ENCODE assay signal across 18 cellular contexts in the genomic region with DNA sequence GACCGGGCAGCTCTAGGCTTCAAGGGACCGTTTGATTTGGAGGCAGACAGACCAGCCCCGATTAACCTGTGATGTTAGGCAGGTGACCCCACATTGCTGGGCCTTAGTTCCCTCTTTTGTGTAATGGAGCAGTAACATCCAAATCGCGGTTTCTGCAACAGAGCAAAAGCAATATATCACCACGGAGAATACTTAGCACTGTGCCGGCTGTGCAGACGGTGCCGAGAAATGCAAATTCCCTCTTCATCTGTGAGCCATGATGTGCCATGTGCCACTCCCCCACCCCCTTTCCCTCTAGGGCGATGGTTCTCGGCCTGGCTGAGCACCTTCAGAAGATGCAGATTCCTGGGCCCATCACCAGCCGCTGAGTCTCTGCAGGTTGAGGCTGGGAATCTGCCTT.
"Had no signal": no experiment of that assay in that cellular context is flagged by ENCODE, and none has a peak within 500 bp of the region (broad histone marks: within the 10 kb centered on the region; RNA-seq: fewer than 3 reads in every experiment).

No MANE protein-coding gene starts in this region.

- H3K36me3 ChIP-seq: thyroid gland had no signal

- H3K4me3 Mint-ChIP-seq: activated CD4-positive, alpha-beta memory T cell treated with anti-CD3 and anti-CD28 coated beads, Interleukin-2, amount 10 ng/mL, durations not matched to agents 7 days and 5 days; activated CD8-positive, alpha-beta memory T cell treated with anti-CD3 and anti-CD28 coated beads, Interleukin-2, amount 10 ng/mL, durations not matched to agents 7 days and 5 days; activated naive CD8-positive, alpha-beta T cell treated with anti-CD3 and anti-CD28 coated beads for 36 hours; activated T-helper 17 cell treated with anti-CD3 and anti-CD28 coated beads, Interleukin-2, amount 50 U/mL, for 72 hours; effector memory CD8-positive, alpha-beta T cell; mesothelial cell of epicardium had no signal

- ATAC-seq: activated CD8-positive, alpha-beta memory T cell treated with anti-CD3 and anti-CD28 coated beads, Interleukin-2, amount 10 ng/mL, durations not matched to agents 7 days and 5 days; activated T-helper 17 cell treated with anti-CD3 and anti-CD28 coated beads, Interleukin-2, amount 50 U/mL, for 72 hours; effector memory CD8-positive, alpha-beta T cell; lower lobe of right lung had no signal

- H3K36me3 Mint-ChIP-seq: activated CD8-positive, alpha-beta memory T cell treated with anti-CD3 and anti-CD28 coated beads, Interleukin-2, amount 10 ng/mL, durations not matched to agents 7 days and 5 days; activated naive CD8-positive, alpha-beta T cell treated with anti-CD3 and anti-CD28 coated beads for 36 hours had no signal

- H3K4me1 Mint-ChIP-seq: mesothelial cell of epicardium had no signal

- H3K9me3 Mint-ChIP-seq: activated CD4-positive, alpha-beta memory T cell treated with anti-CD3 and anti-CD28 coated beads, Interleukin-2, amount 10 ng/mL, durations not matched to agents 7 days and 5 days; activated naive CD8-positive, alpha-beta T cell treated with anti-CD3 and anti-CD28 coated beads for 36 hours; activated T-helper 17 cell treated with anti-CD3 and anti-CD28 coated beads, Interleukin-2, amount 50 U/mL, for 72 hours; effector memory CD8-positive, alpha-beta T cell; mesothelial cell of epicardium had no signal

- H3K27ac Mint-ChIP-seq: activated CD4-positive, alpha-beta memory T cell treated with anti-CD3 and anti-CD28 coated beads, Interleukin-2, amount 10 ng/mL, durations not matched to agents 7 days and 5 days; activated CD8-positive, alpha-beta memory T cell treated with anti-CD3 and anti-CD28 coated beads, Interleukin-2, amount 10 ng/mL, durations not matched to agents 7 days and 5 days; activated naive CD8-positive, alpha-beta T cell treated with anti-CD3 and anti-CD28 coated beads for 36 hours; activated T-helper 17 cell treated with anti-CD3 and anti-CD28 coated beads, Interleukin-2, amount 50 U/mL, for 72 hours; effector memory CD8-positive, alpha-beta T cell; mesothelial cell of epicardium had no signal

- H3K27me3 ChIP-seq: cardiac muscle cell, spleen, thyroid gland had no signal

- H3K9me3 ChIP-seq: esophagus squamous epithelium, lower lobe of right lung, spleen, thyroid gland had no signal

- H3K27ac ChIP-seq: cardiac muscle cell, esophagus squamous epithelium, lower lobe of right lung, spleen, thyroid gland had no signal

- H3K4me3 ChIP-seq: cardiac muscle cell, esophagus squamous epithelium, lower lobe of right lung, spleen, thyroid gland had no signal

- DNase-seq: activated CD4-positive, alpha-beta memory T cell treated with anti-CD3 and anti-CD28 coated beads, Interleukin-2, amount 10 ng/mL, durations not matched to agents 7 days and 5 days; activated CD4-positive, alpha-beta T cell treated with anti-CD3 and anti-CD28 coated beads for 48 hours; activated CD4-positive, CD25-positive, alpha-beta regulatory T cell; activated CD8-positive, alpha-beta memory T cell treated with anti-CD3 and anti-CD28 coated beads, Interleukin-2, amount 10 ng/mL, durations not matched to agents 7 days and 5 days; activated naive CD4-positive, alpha-beta T cell; activated naive CD8-positive, alpha-beta T cell treated with anti-CD3 and anti-CD28 coated beads for 36 hours; amniotic stem cell; effector memory CD8-positive, alpha-beta T cell; esophagus squamous epithelium; hippocampal formation; lower lobe of right lung; retina; spleen; stimulated activated naive CD4-positive, alpha-beta T cell treated with Interleukin-2 at 50 U/mL for 16 hours; thyroid gland had no signal
